Comparison of ENCODE assay signal across 8 cellular contexts in genomic region chr3:119293761-119294401, GRCh38. TPM values are rescaled to one million over a fixed set of nuclear protein-coding genes. Genes with fewer than 3 reads are reported as not detected.
DNase-seq lines count a peak whose midpoint lies in the region; ATAC-seq, FAIRE-seq and TF ChIP-seq lines count a peak whose summit lies in the region.

Gene ARHGAP31, plus strand, starts transcription at chr3:119294383. Its CDS starts 522 bp downstream, at chr3:119294905.

- in situ Hi-C loops in Caki2 (cut with HindIII; ENCODE audit: low pct_unique_long_range_greater_than_20kb, low sequenced_read_pairs) = no loop called here

- H3K27ac Mint-ChIP-seq in activated naive CD8-positive, alpha-beta T cell treated with anti-CD3 and anti-CD28 coated beads, Interleukin-2, amount 50 U/mL, for 24 hours = peak within 1 kb of the TSS; percentile 92

- peak; percentile 20 for FAIRE-seq in urothelium cell line (lab: Jason Lieb, UNC)

- no peaks in the 10 kb centered on the region for H3K36me3 ChIP-seq in psoas muscle (ENCODE audit: insufficient read depth in 1 of 2, low read depth in 1 of 2)

- peak within 1 kb of the TSS; percentile 89 for H3K4me3 Mint-ChIP-seq in activated naive CD8-positive, alpha-beta T cell treated with anti-CD3 and anti-CD28 coated beads, Interleukin-2, amount 50 U/mL, for 24 hours

- peaks cover 17% of the 10 kb centered on the region for H3K36me3 Mint-ChIP-seq in activated naive CD8-positive, alpha-beta T cell treated with anti-CD3 and anti-CD28 coated beads, Interleukin-2, amount 50 U/mL, for 24 hours (ENCODE audit: low read depth)

- intact Hi-C loops in left cardiac atrium (cut with DNase I) (loop anchor here in 1 of 2 donors (10.0 kb wide), 1 partner anchor 171 kb away; the partner anchor contains the start of genes POGLUT1 and TMEM39A), psoas muscle (cut with DNase I) (loop anchor here in 1 of 2 donors (1.0 kb wide), 1 partner anchor 28 kb away; no protein-coding TSS in a partner anchor)

- H3K27me3 Mint-ChIP-seq in activated naive CD8-positive, alpha-beta T cell treated with anti-CD3 and anti-CD28 coated beads, Interleukin-2, amount 50 U/mL, for 24 hours = no peaks in the 10 kb centered on the region

- peak; percentile 51 for ATAC-seq in GM19455 (IDR thresholded peaks at IDR 0.05; ENCODE audit: unreplicated experiment)
- peak; percentile 40 for ATAC-seq in HG03571 (IDR thresholded peaks at IDR 0.05; ENCODE audit: unreplicated experiment)
- ATAC-seq in activated naive CD8-positive, alpha-beta T cell treated with anti-CD3 and anti-CD28 coated beads, Interleukin-2, amount 50 U/mL, for 24 hours = peak; percentile 76
- peak; percentile 69 to 82 for ATAC-seq in left cardiac atrium
- peak; percentile 59 to 75 (median 68) for ATAC-seq in psoas muscle

- peak; percentile 56 for DNase-seq in Caki2 (ENCODE audit: low read depth)
- peak; percentile 80 for DNase-seq in T follicular helper cell (ENCODE audit: low read depth)
- peak; percentile 89 for DNase-seq in activated naive CD8-positive, alpha-beta T cell treated with anti-CD3 and anti-CD28 coated beads, Interleukin-2, amount 50 U/mL, for 24 hours
- peak; percentile 86 for DNase-seq in left cardiac atrium
- peak; percentile 65 to 75 for DNase-seq in psoas muscle
- DNase-seq in urothelium cell line (ENCODE audit: low spot score) = peak; percentile 68

- 0 to 1% (median 1%) methylated on average over 30 to 33 of the region's 33 CpGs for WGBS in psoas muscle, 3 donors

- H3K4me3 ChIP-seq in psoas muscle = peak within 1 kb of the TSS; percentile 88

- peaks cover 7% of the 10 kb centered on the region for H3K4me1 ChIP-seq in psoas muscle

- no peak for TF ChIP-seq CTCF in psoas muscle (IDR thresholded peaks at IDR 0.05)

- H3K27me3 ChIP-seq in psoas muscle (ENCODE audit: insufficient read depth in 3 of 3, low read length in 2 of 3) = no peaks in the 10 kb centered on the region

- no peaks in the 10 kb centered on the region for H3K9me3 ChIP-seq in psoas muscle

- peaks cover 57% of the 10 kb centered on the region for H3K4me1 Mint-ChIP-seq in activated naive CD8-positive, alpha-beta T cell treated with anti-CD3 and anti-CD28 coated beads, Interleukin-2, amount 50 U/mL, for 24 hours

- no peaks in the 10 kb centered on the region for H3K9me3 Mint-ChIP-seq in activated naive CD8-positive, alpha-beta T cell treated with anti-CD3 and anti-CD28 coated beads, Interleukin-2, amount 50 U/mL, for 24 hours

- H3K27ac ChIP-seq in psoas muscle = peak within 1 kb of the TSS; percentile 78

RNA-seq across cellular contexts. Expression of gene ARHGAP31, which starts in this region (rescaled TPM):
- total RNA-seq in Caki2 (2014; rRNA removed; shearing (Covaris generic); ENCODE audit: low replicate concordance) = 1.5 and 6.6 TPM in 2 replicates
- 10 to 100 TPM; 33.5 to 44.0 TPM for total RNA-seq in left cardiac atrium
- total RNA-seq in psoas muscle = 10 to 100 TPM in 2 of 4 donors, 1 to 10 TPM in 2; 5.3 to 13.2 (median 9.0) TPM
- 1 to 10 TPM; 1.9 to 2.7 (median 2.6) TPM for polyA plus RNA-seq in psoas muscle

Comparison
In these comparisons a context has a peak if more than half of its experiments do, and no peak if none do; other contexts are left out.
1. Peak in every context shown above with its lines: DNase-seq, ATAC-seq, H3K4me3 ChIP-seq and H3K27ac ChIP-seq.